ENCODE assay signal across 29 cellular contexts in the genomic region with DNA sequence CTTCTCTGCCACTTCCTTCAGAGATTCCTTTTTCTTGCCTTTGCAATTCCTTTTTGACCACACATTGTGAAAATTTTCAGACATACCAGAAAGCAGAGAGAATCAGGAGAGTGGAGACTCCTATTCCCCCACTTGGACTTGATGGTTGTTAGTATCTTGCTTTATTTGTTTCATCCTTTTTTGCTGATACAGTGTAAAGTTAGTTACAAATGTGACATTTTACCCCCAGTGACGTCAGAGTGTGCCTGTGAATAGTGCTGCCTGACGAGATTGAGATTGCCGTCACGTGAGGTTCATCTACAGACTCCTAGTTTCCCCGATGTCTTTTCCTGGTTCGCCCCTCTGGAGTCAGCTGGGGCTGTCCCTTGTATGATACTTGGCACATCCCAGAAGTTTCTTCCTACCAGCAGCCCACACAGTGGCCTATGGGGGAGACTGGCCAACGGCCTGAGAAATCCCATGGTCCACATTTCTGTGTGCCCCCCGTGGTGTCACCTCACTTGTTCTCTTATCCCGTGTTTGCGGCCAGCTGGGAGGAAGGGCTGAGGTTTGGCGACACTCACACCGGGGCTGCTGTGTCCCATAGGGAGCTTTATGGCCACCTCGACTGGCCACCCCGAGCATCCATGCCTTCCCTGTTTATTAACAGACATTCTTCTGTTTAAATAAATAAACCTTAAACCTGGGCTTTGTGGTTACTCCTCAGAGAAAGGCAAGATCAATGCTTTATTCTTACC. TPM values are rescaled to one million over a fixed set of nuclear protein-coding genes. Genes with fewer than 3 reads are reported as not detected.
"Had no signal": no experiment of that assay in that cellular context is flagged by ENCODE, and none has a peak within 500 bp of the region (broad histone marks: within the 10 kb centered on the region; RNA-seq: fewer than 3 reads in every experiment).

No MANE protein-coding gene starts in this region.

- H3K27ac ChIP-seq: body of pancreas, cardiac muscle cell, coronary artery, heart left ventricle, neutrophil, ovary, sigmoid colon, stomach, thyroid gland, upper lobe of left lung had no signal

- H3K4me3 Mint-ChIP-seq: activated CD4-positive, alpha-beta memory T cell treated with anti-CD3 and anti-CD28 coated beads for 36 hours; activated CD4-positive, alpha-beta T cell treated with anti-CD3 and anti-CD28 coated beads, Interleukin-2, amount 10 ng/mL, durations not matched to agents 24 days and 14 days; activated T-cell treated with anti-CD3 and anti-CD28 coated beads, Interleukin-2, amount 50 U/mL, for 4 hours; activated T-helper 17 cell treated with anti-CD3 and anti-CD28 coated beads, Interleukin-2, amount 50 U/mL, for 72 hours; stimulated activated memory B cell treated with anti-CD40 and anti-IgM and Interleukin-4, amounts not matched to agents 10 μg/mL and 1 μg/mL and 100 μg/mL, for 72 hours; T-helper 17 cell had no signal

- H3K9me3 ChIP-seq: body of pancreas, neutrophil, sigmoid colon, stomach, thyroid gland, upper lobe of left lung had no signal

- H3K27ac Mint-ChIP-seq: activated CD4-positive, alpha-beta memory T cell treated with anti-CD3 and anti-CD28 coated beads for 36 hours; activated CD4-positive, alpha-beta T cell treated with anti-CD3 and anti-CD28 coated beads, Interleukin-2, amount 10 ng/mL, durations not matched to agents 24 days and 14 days; activated T-helper 17 cell treated with anti-CD3 and anti-CD28 coated beads, Interleukin-2, amount 50 U/mL, for 72 hours; naive thymus-derived CD8-positive, alpha-beta T cell; progenitor cell of endocrine pancreas; stimulated activated memory B cell treated with anti-CD40 and anti-IgM and Interleukin-4, amounts not matched to agents 10 μg/mL and 1 μg/mL and 100 μg/mL, for 72 hours; T-helper 17 cell had no signal

- ATAC-seq: activated naive CD4-positive, alpha-beta T cell treated with anti-CD3 and anti-CD28 coated beads, Interleukin-2, amount 50 U/mL, for 72 hours; activated T-cell treated with anti-CD3 and anti-CD28 coated beads, Interleukin-2, amount 50 U/mL, for 4 hours; activated T-helper 17 cell treated with anti-CD3 and anti-CD28 coated beads, Interleukin-2, amount 50 U/mL, for 72 hours; body of pancreas; naive thymus-derived CD8-positive, alpha-beta T cell; stimulated activated memory B cell treated with anti-CD40 and anti-IgM and Interleukin-4, amounts not matched to agents 10 μg/mL and 1 μg/mL and 100 μg/mL, for 72 hours; T-helper 17 cell had no signal

- DNase-seq: activated CD4-positive, CD25-positive, alpha-beta regulatory T cell treated with anti-CD3 and anti-CD28 coated beads, Interleukin-2, amount 50 U/mL, for 72 hours; activated CD8-positive, alpha-beta memory T cell treated with anti-CD3 and anti-CD28 coated beads, Interleukin-2, amount 50 U/mL, for 4 hours; activated gamma-delta T cell treated with Interleukin-2 at 50 U/mL for 16 hours; activated T-cell treated with anti-CD3 and anti-CD28 coated beads, Interleukin-2, amount 50 U/mL, for 4 hours; body of pancreas; heart left ventricle; naive thymus-derived CD8-positive, alpha-beta T cell; ovary; sigmoid colon; small intestine; stimulated activated CD4-positive, alpha-beta T cell treated with anti-CD3 and anti-CD28 coated beads, Interleukin-1b, Interleukin-23, amount 100 ng/mL, for 48 hours; stimulated activated CD4-positive, alpha-beta T cell treated with anti-CD3 and anti-CD28 coated beads, Interleukin-4, amount 100 ng/mL, for 4 hours; stomach; T-helper 17 cell; T1000 had no signal

- H3K9me3 Mint-ChIP-seq: activated CD4-positive, alpha-beta memory T cell treated with anti-CD3 and anti-CD28 coated beads for 36 hours; activated CD4-positive, alpha-beta T cell treated with anti-CD3 and anti-CD28 coated beads, Interleukin-2, amount 10 ng/mL, durations not matched to agents 24 days and 14 days; activated naive CD4-positive, alpha-beta T cell treated with anti-CD3 and anti-CD28 coated beads, Interleukin-2, amount 50 U/mL, for 72 hours; activated T-cell treated with anti-CD3 and anti-CD28 coated beads, Interleukin-2, amount 50 U/mL, for 4 hours; activated T-helper 17 cell treated with anti-CD3 and anti-CD28 coated beads, Interleukin-2, amount 50 U/mL, for 72 hours; naive thymus-derived CD8-positive, alpha-beta T cell had no signal

- H3K4me3 ChIP-seq: body of pancreas, cardiac muscle cell, coronary artery, heart left ventricle, ovary, sigmoid colon, stomach, thyroid gland, upper lobe of left lung had no signal

- H3K27me3 ChIP-seq: body of pancreas, cardiac muscle cell, heart left ventricle, neutrophil, ovary, sigmoid colon, stomach, thyroid gland, upper lobe of left lung had no signal

- H3K27me3 Mint-ChIP-seq: activated CD4-positive, alpha-beta memory T cell treated with anti-CD3 and anti-CD28 coated beads for 36 hours; activated CD4-positive, alpha-beta T cell treated with anti-CD3 and anti-CD28 coated beads, Interleukin-2, amount 10 ng/mL, durations not matched to agents 24 days and 14 days; activated T-helper 17 cell treated with anti-CD3 and anti-CD28 coated beads, Interleukin-2, amount 50 U/mL, for 72 hours; naive thymus-derived CD8-positive, alpha-beta T cell; progenitor cell of endocrine pancreas; stimulated activated memory B cell treated with anti-CD40 and anti-IgM and Interleukin-4, amounts not matched to agents 10 μg/mL and 1 μg/mL and 100 μg/mL, for 72 hours; T-helper 17 cell had no signal

- H3K4me1 Mint-ChIP-seq: activated CD4-positive, alpha-beta T cell treated with anti-CD3 and anti-CD28 coated beads, Interleukin-2, amount 10 ng/mL, durations not matched to agents 24 days and 14 days had no signal

- H3K4me1 ChIP-seq: body of pancreas, heart left ventricle, sigmoid colon, stomach, thyroid gland, upper lobe of left lung had no signal

- H3K36me3 ChIP-seq: ovary had no signal

RNA-seq across cellular contexts. Expression of gene CACNA1B, which starts 48.2 kb away (rescaled TPM):
- total RNA-seq: activated CD4-positive, alpha-beta T cell treated with anti-CD3 and anti-CD28 coated beads, Interleukin-2, amount 10 ng/mL, durations not matched to agents 24 days and 14 days; activated CD8-positive, alpha-beta memory T cell treated with anti-CD3 and anti-CD28 coated beads for 36 hours; esophagus mucosa; lower leg skin; naive thymus-derived CD8-positive, alpha-beta T cell had no signal
